In genomic region chr5:137858223-137858916, GRCh38 we compare ENCODE assay signal across 8 cellular contexts. TPM values are rescaled to one million over a fixed set of nuclear protein-coding genes. Genes with fewer than 3 reads are reported as not detected.
DNase-seq lines count a peak whose midpoint lies in the region; ATAC-seq and TF ChIP-seq lines count a peak whose summit lies in the region.

No MANE protein-coding gene starts in this region.

- H3K4me1 ChIP-seq in BLaER1 (peaks cover 16% of the 10 kb centered on the region; the same call in 1 of the 2 replicates), adrenal gland (replicated peaks in 1 of 2) (peaks cover 6 to 21% of the 10 kb centered on the region in 2 donors)

- H3K9ac ChIP-seq in BLaER1, result no peak overlapping the region

- TF ChIP-seq POLR2A in adrenal gland (IDR thresholded peaks at IDR 0.05), result no peak

- peaks cover 19 to 30% (median 23%) of the 10 kb centered on the region in 3 donors for H3K4me1 Mint-ChIP-seq in naive B cell

- H3K27ac ChIP-seq in BLaER1, result no peak overlapping the region
- peak overlapping the region in 4 of 5 donors; percentile 34 to 62 (median 54) for H3K27ac ChIP-seq in adrenal gland

- no peak overlapping the region for H3K4me3 ChIP-seq in BLaER1
- peak overlapping the region in 1 of 4 donors; percentile 39 for H3K4me3 ChIP-seq in adrenal gland

- WGBS in adrenal gland, 4 donors, result 13 to 18% (median 14%) methylated on average over 3 of the region's 3 CpGs

- TF ChIP-seq CTCF in adrenal gland (IDR thresholded peaks at IDR 0.05), result no peak

- H3K4me2 ChIP-seq in BLaER1, result peak overlapping the region; percentile 15; the same call in 1 of the 2 replicates

- peak; percentile 69 for ATAC-seq in GM19455 (IDR thresholded peaks at IDR 0.05; ENCODE audit: unreplicated experiment)
- ATAC-seq in HG03469 (IDR thresholded peaks at IDR 0.05; ENCODE audit: unreplicated experiment), result peak; percentile 73
- peak; percentile 94 to 95 for ATAC-seq in naive B cell (ENCODE audit: low read depth in 2 of 2)

- H4K20me1 ChIP-seq in BLaER1, result no peaks in the 10 kb centered on the region

- H3K9me3 ChIP-seq in BLaER1 (no peaks in the 10 kb centered on the region), adrenal gland (replicated peaks in 1 of 3) (no peaks in the 10 kb centered on the region)

- H3K36me3 ChIP-seq in BLaER1 (no peaks in the 10 kb centered on the region), adrenal gland (replicated peaks in 1 of 2) (no peaks in the 10 kb centered on the region)

- H3K4me3 Mint-ChIP-seq in naive B cell, result peak overlapping the region in 7 of 8 donors; percentile 10 to 71 (median 63)

- no peaks in the 10 kb centered on the region for H3K36me3 Mint-ChIP-seq in naive B cell

- no peaks in the 10 kb centered on the region for H3K9me3 Mint-ChIP-seq in naive B cell

- DNase-seq in adrenal gland, result peak in 1 of 7 donors; percentile 10
- DNase-seq in naive B cell, result peak; percentile 29
- no peak for DNase-seq in NCI-H2029 (lab: John Stamatoyannopoulos, UW)
- DNase-seq in SK-N-DZ (ENCODE audit: low spot score), result no peak
- DNase-seq in activated CD8-positive, alpha-beta memory T cell treated with anti-CD3 and anti-CD28 coated beads, Interleukin-2, amount 50 U/mL, for 4 hours, result no peak

- no peaks in the 10 kb centered on the region for H3K27me3 Mint-ChIP-seq in naive B cell

- intact Hi-C loops in adrenal gland (cut with DNase I), result no loop called here

- H3K27me3 ChIP-seq in BLaER1 (no peaks in the 10 kb centered on the region), adrenal gland (no peaks in the 10 kb centered on the region)

- H3K27ac Mint-ChIP-seq in naive B cell, result peak overlapping the region in 3 of 6 donors; percentile 36 to 75 (median 42)

RNA-seq across cellular contexts. Expression of gene MYOT, which starts 9.3 kb away (rescaled TPM):
- total RNA-seq in adrenal gland, result 1 to 10 TPM in 2 of 8 donors, under 1 TPM in 5, not detected in 1; 0.39 to 5.3 (median 0.86) TPM
- polyA plus RNA-seq in adrenal gland, result 1 to 10 TPM; 2.9 to 7.8 (median 3.7) TPM
- polyA plus RNA-seq in naive B cell (ENCODE audit: low read depth in 6 of 6), result under 1 TPM in 4 of 6 donors, not detected in 2; 0.17 to 0.36 (median 0.21) TPM
- polyA plus RNA-seq in SK-N-DZ (2014; cell fraction: cytosol; rRNA removed), result not detected in 2 replicates
- polyA plus RNA-seq in SK-N-DZ (2014; cell fraction: nucleus; rRNA removed), result 0.74 TPM in 1 of 2 replicates, not detected in the other

RNA-seq across cellular contexts. Expression of gene PKD2L2, which starts 30.9 kb away (rescaled TPM):
- total RNA-seq in adrenal gland, result under 1 TPM in 4 of 8 donors, not detected in 4; 0.14 to 0.52 (median 0.48) TPM
- polyA plus RNA-seq in adrenal gland, result under 1 TPM in 2 of 3 donors, not detected in 1; 0.17 to 0.66 TPM
- polyA plus RNA-seq in naive B cell (ENCODE audit: low read depth in 6 of 6), result 1 to 10 TPM in 1 of 6 donors, under 1 TPM in 5; 0.19 to 1.0 (median 0.56) TPM
- polyA plus RNA-seq in SK-N-DZ (2014; cell fraction: cytosol; rRNA removed), result not detected in 2 replicates
- not detected in 2 replicates for polyA plus RNA-seq in SK-N-DZ (2014; cell fraction: nucleus; rRNA removed)
